ENCODE assay signal across 8 cellular contexts in genomic region chr9:95316274-95316673, GRCh38. TPM values are rescaled to one million over a fixed set of nuclear protein-coding genes. Genes with fewer than 3 reads are reported as not detected.
DNase-seq lines count a peak whose midpoint lies in the region; ATAC-seq and TF ChIP-seq lines count a peak whose summit lies in the region.

No MANE protein-coding gene starts in this region.

- peaks cover 0 to 6% of the 10 kb centered on the region in 2 donors for H3K36me3 Mint-ChIP-seq in CD4-positive, alpha-beta memory T cell
- H3K36me3 Mint-ChIP-seq in central memory CD8-positive, alpha-beta T cell (ENCODE audit: insufficient read depth): peaks cover 9% of the 10 kb centered on the region
- H3K36me3 Mint-ChIP-seq in nephron (ENCODE audit: low read depth): no peaks in the 10 kb centered on the region

- no peaks in the 10 kb centered on the region for H3K9me3 ChIP-seq in CD4-positive, alpha-beta memory T cell (ENCODE audit: control insufficient read depth in 1 of 2, low read length in 2 of 2)

- CTCF ChIA-PET in CD4-positive, alpha-beta memory T cell (lab: Charles Lee; ENCODE audit: partially characterized antibody): no interaction called here

- H3K4me1 Mint-ChIP-seq in CD4-positive, alpha-beta memory T cell: peaks cover 7 to 21% (median 14%) of the 10 kb centered on the region in 4 donors
- peaks cover 10% of the 10 kb centered on the region for H3K4me1 Mint-ChIP-seq in central memory CD8-positive, alpha-beta T cell
- H3K4me1 Mint-ChIP-seq in nephron: peaks cover 33% of the 10 kb centered on the region

- H3K27ac ChIP-seq in CD4-positive, alpha-beta memory T cell (ENCODE audit: low read depth, low read length): no peak overlapping the region

- H3K4me3 ChIP-seq in CD4-positive, alpha-beta memory T cell (ENCODE audit: low read length in 2 of 2): peak overlapping the region in 1 of 2 donors; percentile 55

- no peaks in the 10 kb centered on the region for H3K36me3 ChIP-seq in CD4-positive, alpha-beta memory T cell (ENCODE audit: insufficient read depth, low read length)

- no peaks in the 10 kb centered on the region for H3K27me3 ChIP-seq in CD4-positive, alpha-beta memory T cell (ENCODE audit: insufficient read depth, low read length)

- DNase-seq in CD4-positive, alpha-beta memory T cell: no peak
- DNase-seq in NAMALWA (ENCODE audit: low spot score) (peak; percentile 42), GOT3 (lab: John Stamatoyannopoulos, UW) (no peak), DMS153 treated with DMSO at 0.1 percent for 48 hours (lab: John Stamatoyannopoulos, UW; ENCODE audit: unreplicated experiment) (no peak), NCI-H510A (lab: John Stamatoyannopoulos, UW) (no peak), putamen (ENCODE audit: low spot score) (no peak)
- DNase-seq in central memory CD8-positive, alpha-beta T cell (ENCODE audit: low spot score in 2 of 2): no peak

- intact Hi-C loops in CD4-positive, alpha-beta memory T cell (cut with micrococcal nuclease): loop anchor here (2.0 kb wide), 2 partner anchors 195 to 589 kb away; partner anchors contain the start of gene AOPEP

- no peak for ATAC-seq in central memory CD8-positive, alpha-beta T cell (replicated peaks; ENCODE audit: extremely low read depth, poor library complexity, severe bottlenecking)

- peak overlapping the region in 5 of 7 donors; percentile 21 to 91 (median 72) for H3K27ac Mint-ChIP-seq in CD4-positive, alpha-beta memory T cell
- H3K27ac Mint-ChIP-seq in central memory CD8-positive, alpha-beta T cell (ENCODE audit: low read depth): peak overlapping the region; percentile 47
- H3K27ac Mint-ChIP-seq in nephron: peak overlapping the region; percentile 86 to 99 (median 97)

- H3K4me1 ChIP-seq in CD4-positive, alpha-beta memory T cell (ENCODE audit: insufficient read depth, low read length): peaks cover 15% of the 10 kb centered on the region

- H3K4me3 Mint-ChIP-seq in CD4-positive, alpha-beta memory T cell: peak overlapping the region; percentile 80 to 98 (median 92)
- peak overlapping the region; percentile 92 for H3K4me3 Mint-ChIP-seq in central memory CD8-positive, alpha-beta T cell
- H3K4me3 Mint-ChIP-seq in nephron: peak overlapping the region; percentile 90 to 96 (median 93)

- no peaks in the 10 kb centered on the region for H3K9me3 Mint-ChIP-seq in CD4-positive, alpha-beta memory T cell
- no peaks in the 10 kb centered on the region for H3K9me3 Mint-ChIP-seq in central memory CD8-positive, alpha-beta T cell
- H3K9me3 Mint-ChIP-seq in nephron: no peaks in the 10 kb centered on the region

- TF ChIP-seq CTCF in nephron (IDR thresholded peaks at IDR 0.05; ENCODE audit: unreplicated experiment in 3 of 3): no peak

- H3K27me3 Mint-ChIP-seq in CD4-positive, alpha-beta memory T cell: peaks cover 0 to 3% of the 10 kb centered on the region in 2 donors
- H3K27me3 Mint-ChIP-seq in central memory CD8-positive, alpha-beta T cell: no peaks in the 10 kb centered on the region
- no peaks in the 10 kb centered on the region for H3K27me3 Mint-ChIP-seq in nephron (ENCODE audit: low read depth)

- POLR2A ChIA-PET in CD4-positive, alpha-beta memory T cell (lab: Charles Lee; ENCODE audit: partially characterized antibody): no interaction called here

RNA-seq across cellular contexts. Expression of gene FANCC, which starts 1.2 kb away (rescaled TPM):
- total RNA-seq in CD4-positive, alpha-beta memory T cell: 1 to 10 TPM; 4.4 to 4.9 TPM
- 1 to 10 TPM in 1 of 2 donors, under 1 TPM in 1; 0.77 to 2.8 TPM for polyA plus RNA-seq in CD4-positive, alpha-beta memory T cell

Comparison
In these comparisons a context has a peak if more than half of its experiments do, and no peak if none do; other contexts are left out.
1. H3K27ac Mint-ChIP-seq: peak in every context shown above with its lines; median percentile 97 in nephron; 72 in CD4-positive, alpha-beta memory T cell; 47 in central memory CD8-positive, alpha-beta T cell.